In the genomic region with DNA sequence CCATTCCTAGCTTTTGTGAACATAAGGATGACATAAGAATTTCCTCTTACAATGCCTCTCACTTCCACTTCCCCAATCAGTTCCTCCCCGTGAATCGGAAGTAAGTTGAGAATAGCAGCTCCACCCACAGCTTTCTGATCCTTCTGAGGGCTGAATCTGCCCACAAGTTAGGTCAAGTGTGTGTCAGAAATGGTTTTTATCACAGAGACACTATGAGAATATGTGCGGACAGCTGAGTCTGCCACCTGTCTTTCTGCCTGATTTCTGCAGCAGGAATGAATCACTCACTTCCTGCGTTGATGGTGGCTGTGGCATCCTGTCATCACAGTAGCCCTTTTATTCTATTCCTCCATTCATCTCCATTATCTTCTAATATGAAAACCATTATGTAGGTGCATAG, we compare ENCODE assay signal across 8 cellular contexts.
A peak's percentile ranks its signal among the peaks of the same experiment; 100 is the strongest.
DNase-seq lines count a peak whose midpoint lies in the region; ATAC-seq and TF ChIP-seq lines count a peak whose summit lies in the region.

No MANE protein-coding gene starts in this region.

- CTCF ChIA-PET in BJ (lab: Yijun Ruan, JAX) = interaction anchor here (1.4 kb wide), 1 partner anchor 41 kb away, joined by 4 read pairs; no protein-coding TSS in a partner anchor

- no peak overlapping the region for H3K27ac ChIP-seq in coronary artery

- no peaks in the 10 kb centered on the region for H3K27me3 ChIP-seq in BJ (ENCODE audit: control insufficient read depth, insufficient read depth, low read length)

- 0 out of 2 replicates have a peak, but pooled peaks have one; percentile 10 for TF ChIP-seq CTCF in BJ (IDR thresholded peaks at IDR 0.05; ENCODE audit: insufficient read depth, low read depth, low read length)
- TF ChIP-seq CTCF in coronary artery (IDR thresholded peaks at IDR 0.05) = no peak

- ATAC-seq in GM18517 (IDR thresholded peaks at IDR 0.05; ENCODE audit: unreplicated experiment) (peak; percentile 97), HG02973 (IDR thresholded peaks at IDR 0.05; ENCODE audit: unreplicated experiment) (peak; percentile 92), sciatic nerve (peak; percentile 46)

- H3K36me3 ChIP-seq in BJ (ENCODE audit: control insufficient read depth, insufficient read depth, low read length) = no peaks in the 10 kb centered on the region

- DNase-seq in BJ (ENCODE audit: low read depth) = no peak
- peak; percentile 67 to 89 for DNase-seq in NOMO-1 (lab: John Stamatoyannopoulos, UW; ENCODE audit: unreplicated experiment in 2 of 2)
- DNase-seq in dermis blood vessel endothelial cell = peak; percentile 79
- no peak for DNase-seq in sciatic nerve (ENCODE audit: low spot score)
- DNase-seq in coronary artery (ENCODE audit: low spot score) = no peak
- no peak for DNase-seq in NCI-H2171 treated with DMSO at 0.1 percent for 48 hours (lab: John Stamatoyannopoulos, UW)

- H3K4me3 ChIP-seq in BJ (ENCODE audit: low read depth, low read length) = no peak overlapping the region
- H3K4me3 ChIP-seq in coronary artery = no peak overlapping the region

- POLR2A ChIA-PET in BJ (lab: Charles Lee) = no interaction called here

- intact Hi-C loops in sciatic nerve (cut with DNase I) = no loop called here

Comparison
In these comparisons a context has a peak if more than half of its experiments do, and no peak if none do; other contexts are left out.
1. DNase-seq: peak in NOMO-1 (2 of 2) and dermis blood vessel endothelial cell (single experiment); none in BJ (single experiment), sciatic nerve (single experiment), coronary artery (single experiment) and NCI-H2171 treated with DMSO at 0.1 percent for 48 hours (single experiment).
2. ATAC-seq: peak in every context shown above with its lines; median percentile 97 in GM18517; 92 in HG02973; 46 in sciatic nerve.